ENCODE assay signal across 9 cellular contexts in genomic region chr11:75560644-75561043, GRCh38. TPM values are rescaled to one million over a fixed set of nuclear protein-coding genes. Genes with fewer than 3 reads are reported as not detected.
DNase-seq lines count a peak whose midpoint lies in the region; ATAC-seq and TF ChIP-seq lines count a peak whose summit lies in the region.
"Had no signal": no experiment of that assay in that cellular context is flagged by ENCODE, and none has a peak within 500 bp of the region (broad histone marks: within the 10 kb centered on the region; RNA-seq: fewer than 3 reads in every experiment).

No MANE protein-coding gene starts in this region.

- H3K36me3 ChIP-seq in mesendoderm (ENCODE audit: control insufficient read depth, insufficient read depth, low read length) (peaks cover 8% of the 10 kb centered on the region), thoracic aorta (no peaks in the 10 kb centered on the region)

- peaks cover 23% of the 10 kb centered on the region for H3K4me1 Mint-ChIP-seq in activated naive CD4-positive, alpha-beta T cell treated with anti-CD3 and anti-CD28 coated beads for 36 hours (ENCODE audit: low read depth)

- H3K4me1 ChIP-seq in mesendoderm (ENCODE audit: control insufficient read depth, low read depth, low read length) = peaks cover 43% of the 10 kb centered on the region
- H3K4me1 ChIP-seq in thoracic aorta (ENCODE audit: control insufficient read depth in 1 of 2, low read depth in 2 of 2) = peaks cover 44 to 80% of the 10 kb centered on the region in 2 donors

- DNase-seq in activated naive CD4-positive, alpha-beta T cell treated with anti-CD3 and anti-CD28 coated beads for 36 hours = peak; percentile 16
- DNase-seq in activated naive CD4-positive, alpha-beta T cell (lab: John Stamatoyannopoulos, UW) = no peak
- peak; percentile 53 for DNase-seq in amniotic epithelial cell (ENCODE audit: low read depth)
- no peak for DNase-seq in mesendoderm
- DNase-seq in thoracic aorta (ENCODE audit: low spot score) = no peak
- DNase-seq in CD1c-positive myeloid dendritic cell (ENCODE audit: extremely low spot score) = no peak
- DNase-seq in DMS79 (lab: John Stamatoyannopoulos, UW) = no peak
- DNase-seq: NCI-H2171 treated with DMSO at 0.1 percent for 48 hours had no signal

- peak overlapping the region; percentile 94 for H3K4me3 Mint-ChIP-seq in activated naive CD4-positive, alpha-beta T cell treated with anti-CD3 and anti-CD28 coated beads for 36 hours

- no peak overlapping the region for H2AK5ac ChIP-seq in mesendoderm (ENCODE audit: low read length)

- H3K56ac ChIP-seq in mesendoderm (ENCODE audit: low read length) = peak overlapping the region; percentile 95

- H3K79me1 ChIP-seq in mesendoderm (ENCODE audit: low read length) = peaks cover 4% of the 10 kb centered on the region

- no peak overlapping the region for H2BK5ac ChIP-seq in mesendoderm (ENCODE audit: low read length)

- H4K5ac ChIP-seq in mesendoderm (ENCODE audit: low read length) = no peak overlapping the region

- peak overlapping the region; percentile 9 for H3K18ac ChIP-seq in mesendoderm (ENCODE audit: low read length)

- H3K23ac ChIP-seq in mesendoderm (ENCODE audit: low read length) = no peak overlapping the region

- no peaks in the 10 kb centered on the region for H3K9me3 ChIP-seq in thoracic aorta

- peaks cover 2% of the 10 kb centered on the region for H3K36me3 Mint-ChIP-seq in activated naive CD4-positive, alpha-beta T cell treated with anti-CD3 and anti-CD28 coated beads for 36 hours (ENCODE audit: low read depth)

- H4K8ac ChIP-seq in mesendoderm (ENCODE audit: low read depth, low read length) = no peak overlapping the region

- H3K4me3 ChIP-seq in mesendoderm (ENCODE audit: low read length) (no peak overlapping the region), thoracic aorta (no peak overlapping the region)

- H3K4ac ChIP-seq in mesendoderm (ENCODE audit: low read depth, low read length) = peak overlapping the region; percentile 88

- no peak overlapping the region for H2BK120ac ChIP-seq in mesendoderm (ENCODE audit: low read depth, low read length)

- H3K4me2 ChIP-seq in mesendoderm (ENCODE audit: low read length) = no peak overlapping the region

- peak overlapping the region; percentile 25 for H3K9ac ChIP-seq in mesendoderm (ENCODE audit: low read length)

- no CpG with 5 or more reads among the region's 1 CpG for WGBS in mesendoderm (ENCODE audit: extremely low coverage, insufficient coverage, low lambda C conversion rate)

- H3K27me3 Mint-ChIP-seq in activated naive CD4-positive, alpha-beta T cell treated with anti-CD3 and anti-CD28 coated beads for 36 hours (ENCODE audit: low read depth) = no peaks in the 10 kb centered on the region

- H3K27ac ChIP-seq in mesendoderm (ENCODE audit: low read depth, low read length) = peak overlapping the region; percentile 22
- H3K27ac ChIP-seq in thoracic aorta = peak overlapping the region; percentile 100

- H3K27me3 ChIP-seq in mesendoderm (ENCODE audit: insufficient read depth, low read length, poor library complexity) (no peaks in the 10 kb centered on the region), thoracic aorta (replicated peaks; ENCODE audit: insufficient read depth) (no peaks in the 10 kb centered on the region)

- intact Hi-C loops in activated naive CD4-positive, alpha-beta T cell treated with anti-CD3 and anti-CD28 coated beads for 36 hours (cut with micrococcal nuclease) = no loop called here

- no peak overlapping the region for H3K27ac Mint-ChIP-seq in activated naive CD4-positive, alpha-beta T cell treated with anti-CD3 and anti-CD28 coated beads for 36 hours

- CTCF ChIA-PET in activated naive CD4-positive, alpha-beta T cell treated with anti-CD3 and anti-CD28 coated beads for 36 hours (lab: Charles Lee) = interaction anchor here (0.8 to 1.8 kb wide), 6 partner anchors 12 to 173 kb away, joined by 3 to 6 read pairs (median 4); no protein-coding TSS in a partner anchor

- TF ChIP-seq CTCF in thoracic aorta (IDR thresholded peaks at IDR 0.05) = no peak

- ATAC-seq in thoracic aorta (ENCODE audit: insufficient number of reproducible peaks, low FRiP score, low read depth) = no peak
- ATAC-seq in HG02840 (IDR thresholded peaks at IDR 0.05; ENCODE audit: low FRiP score, unreplicated experiment) = no peak

- H3K79me2 ChIP-seq in mesendoderm (ENCODE audit: control insufficient read depth, insufficient read depth, low read length) = peaks cover 36% of the 10 kb centered on the region

- H3K9me3 Mint-ChIP-seq in activated naive CD4-positive, alpha-beta T cell treated with anti-CD3 and anti-CD28 coated beads for 36 hours = no peaks in the 10 kb centered on the region

- no peak overlapping the region for H2BK15ac ChIP-seq in mesendoderm (replicated peaks; ENCODE audit: low read depth)

RNA-seq across cellular contexts. Expression of gene SERPINH1, which starts 1.4 kb away (rescaled TPM):
- 10 to 100 TPM; 13.9 to 15.4 TPM for total RNA-seq in activated naive CD4-positive, alpha-beta T cell treated with anti-CD3 and anti-CD28 coated beads for 36 hours
- 398 TPM for polyA plus RNA-seq in mesendoderm (2013, experiment 1 of 2)
- 396 TPM for polyA plus RNA-seq in mesendoderm (2013, experiment 2 of 2)
- 100 to 1,000 TPM; 367 to 480 TPM for total RNA-seq in thoracic aorta

RNA-seq across cellular contexts. Expression of gene GDPD5, which starts 34.9 kb away (rescaled TPM):
- 10 to 100 TPM; 13.3 to 13.5 TPM for total RNA-seq in activated naive CD4-positive, alpha-beta T cell treated with anti-CD3 and anti-CD28 coated beads for 36 hours
- polyA plus RNA-seq in mesendoderm (2013, experiment 1 of 2) = 10.9 TPM
- polyA plus RNA-seq in mesendoderm (2013, experiment 2 of 2) = 11.4 TPM
- 10 to 100 TPM; 30.8 to 34.9 TPM for total RNA-seq in thoracic aorta

Comparison
In these comparisons a context has a peak if more than half of its experiments do, and no peak if none do; other contexts are left out.
1. DNase-seq: peak in activated naive CD4-positive, alpha-beta T cell treated with anti-CD3 and anti-CD28 coated beads for 36 hours (single experiment) and amniotic epithelial cell (single experiment); none in activated naive CD4-positive, alpha-beta T cell (0 of 4), mesendoderm (single experiment), thoracic aorta (single experiment), CD1c-positive myeloid dendritic cell (single experiment) and DMS79 (single experiment).
2. RNA of gene SERPINH1, which starts 1.4 kb away (total RNA-seq): 367 to 480 TPM in thoracic aorta; 13.9 to 15.4 TPM in activated naive CD4-positive, alpha-beta T cell treated with anti-CD3 and anti-CD28 coated beads for 36 hours; every median in the first group is over 10 times any median in the second.